In genomic region chr19:13093407-13094284, GRCh38 we compare ENCODE assay signal across 8 cellular contexts. TPM values are rescaled to one million over a fixed set of nuclear protein-coding genes. Genes with fewer than 3 reads are reported as not detected.
DNase-seq lines count a peak whose midpoint lies in the region; ATAC-seq, FAIRE-seq and TF ChIP-seq lines count a peak whose summit lies in the region.

No MANE protein-coding gene starts in this region.

- TF ChIP-seq CTCF in brain (conservative IDR thresholded peaks at IDR 0.05), result peak; percentile 98 to 99

- H3K4me1 Mint-ChIP-seq in brain, result peaks cover 68% of the 10 kb centered on the region

- H3K9me3 Mint-ChIP-seq in brain, result peaks cover 0 to 3% (median 0%) of the 10 kb centered on the region in 5 experiments

- no peak overlapping the region for H3K27ac ChIP-seq in small intestine (ENCODE audit: low read depth in 1 of 2, low read length in 1 of 2)

- 42 to 44% (median 42%) methylated on average over 12 of the region's 12 CpGs for WGBS in small intestine, 3 donors

- H3K36me3 ChIP-seq in small intestine (ENCODE audit: control insufficient read depth in 2 of 2, insufficient read depth in 2 of 2, low read length in 2 of 2), result no peaks in the 10 kb centered on the region

- peak overlapping the region; percentile 69 to 96 (median 90) for H3K27ac Mint-ChIP-seq in brain

- in situ Hi-C loops in ACHN (cut with HindIII; ENCODE audit: low pct_ligation_motif_present, low pct_unique_long_range_greater_than_20kb, low sequenced_read_pairs), result no loop called here

- H3K27me3 ChIP-seq in small intestine (ENCODE audit: control insufficient read depth in 2 of 2, insufficient read depth in 2 of 2, low read length in 2 of 2), result peaks cover 0 to 2% of the 10 kb centered on the region in 2 donors

- FAIRE-seq in GM19239 (lab: Jason Lieb, UNC) (peak; percentile 87), small intestine (lab: Jason Lieb, UNC) (no peak)

- peak overlapping the region in 4 of 5 experiments; percentile 13 to 73 (median 50) for H3K4me3 Mint-ChIP-seq in brain

- H3K27me3 Mint-ChIP-seq in brain, result peaks cover 44% of the 10 kb centered on the region

- H3K4me1 ChIP-seq in small intestine (ENCODE audit: control insufficient read depth in 2 of 2, insufficient read depth in 1 of 2, low read depth in 1 of 2, low read length in 1 of 2), result peaks cover 0 to 8% of the 10 kb centered on the region in 2 donors

- H3K9me3 ChIP-seq in small intestine (ENCODE audit: control insufficient read depth, low read depth), result no peaks in the 10 kb centered on the region

- peaks cover 3% of the 10 kb centered on the region for H3K36me3 Mint-ChIP-seq in brain

- ATAC-seq in HG03571 (IDR thresholded peaks at IDR 0.05; ENCODE audit: unreplicated experiment), result no peak

- DNase-seq in ACHN (peak; percentile 73), GM19239 (ENCODE audit: insufficient read length, low spot score) (peak; percentile 99), NCI-H2081 treated with DMSO at 0.1 percent for 48 hours (lab: John Stamatoyannopoulos, UW) (peak; percentile 56), UCSD-AML1 (lab: John Stamatoyannopoulos, UW; ENCODE audit: unreplicated experiment) (peak; percentile 84), iPS-NIHi7 (ENCODE audit: extremely low spot score) (peak; percentile 89), small intestine (peak; percentile 84)

- H3K4me3 ChIP-seq in small intestine (ENCODE audit: low read depth in 1 of 2, low read length in 2 of 2), result no peak overlapping the region

RNA-seq across cellular contexts. Expression of gene LYL1, which starts 9.0 kb away (rescaled TPM):
- polyA plus RNA-seq in brain (ENCODE audit: insufficient read depth, low read depth, low replicate concordance) (2.3 TPM), small intestine (1 to 10 TPM in 2 of 3 donors, under 1 TPM in 1; 0.67 to 8.9 (median 3.2) TPM)

RNA-seq across cellular contexts. Expression of gene TRMT1, which starts 22.9 kb away (rescaled TPM):
- polyA plus RNA-seq in brain (ENCODE audit: insufficient read depth, low read depth, low replicate concordance) (25.9 TPM), small intestine (10 to 100 TPM; 18.6 to 37.5 (median 26.8) TPM)

RNA-seq across cellular contexts. Expression of gene NACC1, which starts 24.4 kb away (rescaled TPM):
- polyA plus RNA-seq in brain (ENCODE audit: insufficient read depth, low read depth, low replicate concordance) (42.2 TPM), small intestine (10 to 100 TPM in 2 of 3 donors, 1 to 10 TPM in 1; 7.6 to 51.6 (median 14.3) TPM)

RNA-seq across cellular contexts. Expression of gene STX10, which starts 56.5 kb away (rescaled TPM):
- polyA plus RNA-seq in brain (ENCODE audit: insufficient read depth, low read depth, low replicate concordance) (74.2 TPM), small intestine (100 to 1,000 TPM; 123 to 162 (median 153) TPM)

RNA-seq across cellular contexts. Expression of gene IER2, which starts 56.6 kb away (rescaled TPM):
- 31.1 TPM for polyA plus RNA-seq in brain (ENCODE audit: insufficient read depth, low read depth, low replicate concordance)
- polyA plus RNA-seq in small intestine, result 100 to 1,000 TPM in 1 of 3 donors, 10 to 100 TPM in 2; 67.5 to 130 (median 82.1) TPM
